1 cellular context compared by ENCODE assay signal in genomic region chr21:44938976-44939531, GRCh38.
TF ChIP-seq lines count a peak whose summit lies in the region.

No MANE protein-coding gene starts in this region.

TF ChIP-seq in GM23338, 12 proteins besides CTCF, POLR2A, EP300 and RAD21 (continued from another document):
- TF ChIP-seq, protein P1, sequence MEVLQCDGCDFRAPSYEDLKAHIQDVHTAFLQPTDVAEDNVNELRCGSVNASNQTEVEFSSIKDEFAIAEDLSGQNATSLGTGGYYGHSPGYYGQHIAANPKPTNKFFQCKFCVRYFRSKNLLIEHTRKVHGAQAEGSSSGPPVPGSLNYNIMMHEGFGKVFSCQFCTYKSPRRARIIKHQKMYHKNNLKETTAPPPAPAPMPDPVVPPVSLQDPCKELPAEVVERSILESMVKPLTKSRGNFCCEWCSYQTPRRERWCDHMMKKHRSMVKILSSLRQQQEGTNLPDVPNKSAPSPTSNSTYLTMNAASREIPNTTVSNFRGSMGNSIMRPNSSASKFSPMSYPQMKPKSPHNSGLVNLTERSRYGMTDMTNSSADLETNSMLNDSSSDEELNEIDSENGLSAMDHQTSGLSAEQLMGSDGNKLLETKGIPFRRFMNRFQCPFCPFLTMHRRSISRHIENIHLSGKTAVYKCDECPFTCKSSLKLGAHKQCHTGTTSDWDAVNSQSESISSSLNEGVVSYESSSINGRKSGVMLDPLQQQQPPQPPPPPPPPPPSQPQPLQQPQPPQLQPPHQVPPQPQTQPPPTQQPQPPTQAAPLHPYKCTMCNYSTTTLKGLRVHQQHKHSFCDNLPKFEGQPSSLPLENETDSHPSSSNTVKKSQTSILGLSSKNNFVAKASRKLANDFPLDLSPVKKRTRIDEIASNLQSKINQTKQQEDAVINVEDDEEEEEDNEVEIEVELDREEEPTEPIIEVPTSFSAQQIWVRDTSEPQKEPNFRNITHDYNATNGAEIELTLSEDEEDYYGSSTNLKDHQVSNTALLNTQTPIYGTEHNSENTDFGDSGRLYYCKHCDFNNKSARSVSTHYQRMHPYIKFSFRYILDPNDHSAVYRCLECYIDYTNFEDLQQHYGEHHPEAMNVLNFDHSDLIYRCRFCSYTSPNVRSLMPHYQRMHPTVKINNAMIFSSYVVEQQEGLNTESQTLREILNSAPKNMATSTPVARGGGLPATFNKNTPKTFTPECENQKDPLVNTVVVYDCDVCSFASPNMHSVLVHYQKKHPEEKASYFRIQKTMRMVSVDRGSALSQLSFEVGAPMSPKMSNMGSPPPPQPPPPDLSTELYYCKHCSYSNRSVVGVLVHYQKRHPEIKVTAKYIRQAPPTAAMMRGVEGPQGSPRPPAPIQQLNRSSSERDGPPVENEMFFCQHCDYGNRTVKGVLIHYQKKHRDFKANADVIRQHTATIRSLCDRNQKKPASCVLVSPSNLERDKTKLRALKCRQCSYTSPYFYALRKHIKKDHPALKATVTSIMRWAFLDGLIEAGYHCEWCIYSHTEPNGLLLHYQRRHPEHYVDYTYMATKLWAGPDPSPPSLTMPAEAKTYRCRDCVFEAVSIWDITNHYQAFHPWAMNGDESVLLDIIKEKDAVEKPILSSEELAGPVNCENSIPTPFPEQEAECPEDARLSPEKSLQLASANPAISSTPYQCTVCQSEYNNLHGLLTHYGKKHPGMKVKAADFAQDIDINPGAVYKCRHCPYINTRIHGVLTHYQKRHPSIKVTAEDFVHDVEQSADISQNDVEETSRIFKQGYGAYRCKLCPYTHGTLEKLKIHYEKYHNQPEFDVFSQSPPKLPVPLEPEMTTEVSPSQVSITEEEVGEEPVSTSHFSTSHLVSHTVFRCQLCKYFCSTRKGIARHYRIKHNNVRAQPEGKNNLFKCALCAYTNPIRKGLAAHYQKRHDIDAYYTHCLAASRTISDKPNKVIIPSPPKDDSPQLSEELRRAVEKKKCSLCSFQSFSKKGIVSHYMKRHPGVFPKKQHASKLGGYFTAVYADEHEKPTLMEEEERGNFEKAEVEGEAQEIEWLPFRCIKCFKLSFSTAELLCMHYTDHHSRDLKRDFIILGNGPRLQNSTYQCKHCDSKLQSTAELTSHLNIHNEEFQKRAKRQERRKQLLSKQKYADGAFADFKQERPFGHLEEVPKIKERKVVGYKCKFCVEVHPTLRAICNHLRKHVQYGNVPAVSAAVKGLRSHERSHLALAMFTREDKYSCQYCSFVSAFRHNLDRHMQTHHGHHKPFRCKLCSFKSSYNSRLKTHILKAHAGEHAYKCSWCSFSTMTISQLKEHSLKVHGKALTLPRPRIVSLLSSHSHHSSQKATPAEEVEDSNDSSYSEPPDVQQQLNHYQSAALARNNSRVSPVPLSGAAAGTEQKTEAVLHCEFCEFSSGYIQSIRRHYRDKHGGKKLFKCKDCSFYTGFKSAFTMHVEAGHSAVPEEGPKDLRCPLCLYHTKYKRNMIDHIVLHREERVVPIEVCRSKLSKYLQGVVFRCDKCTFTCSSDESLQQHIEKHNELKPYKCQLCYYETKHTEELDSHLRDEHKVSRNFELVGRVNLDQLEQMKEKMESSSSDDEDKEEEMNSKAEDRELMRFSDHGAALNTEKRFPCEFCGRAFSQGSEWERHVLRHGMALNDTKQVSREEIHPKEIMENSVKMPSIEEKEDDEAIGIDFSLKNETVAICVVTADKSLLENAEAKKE (CRISPR knock-in tag; IDR thresholded peaks at IDR 0.05) = no peak
- TF ChIP-seq JUNB (IDR thresholded peaks at IDR 0.05; ENCODE audit: unreplicated experiment) = no peak
- no peak for TF ChIP-seq NANOG (IDR thresholded peaks at IDR 0.05; ENCODE audit: borderline replicate concordance)
- TF ChIP-seq STAT1 (IDR thresholded peaks at IDR 0.05; ENCODE audit: unreplicated experiment) = no peak
- no peak for TF ChIP-seq CREB1 (CRISPR knock-in tag; IDR thresholded peaks at IDR 0.05; ENCODE audit: low read depth)
- TF ChIP-seq, protein P2, sequence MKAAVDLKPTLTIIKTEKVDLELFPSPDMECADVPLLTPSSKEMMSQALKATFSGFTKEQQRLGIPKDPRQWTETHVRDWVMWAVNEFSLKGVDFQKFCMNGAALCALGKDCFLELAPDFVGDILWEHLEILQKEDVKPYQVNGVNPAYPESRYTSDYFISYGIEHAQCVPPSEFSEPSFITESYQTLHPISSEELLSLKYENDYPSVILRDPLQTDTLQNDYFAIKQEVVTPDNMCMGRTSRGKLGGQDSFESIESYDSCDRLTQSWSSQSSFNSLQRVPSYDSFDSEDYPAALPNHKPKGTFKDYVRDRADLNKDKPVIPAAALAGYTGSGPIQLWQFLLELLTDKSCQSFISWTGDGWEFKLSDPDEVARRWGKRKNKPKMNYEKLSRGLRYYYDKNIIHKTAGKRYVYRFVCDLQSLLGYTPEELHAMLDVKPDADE (IDR thresholded peaks at IDR 0.05) = no peak
- no peak for TF ChIP-seq ZNF331 (CRISPR knock-in tag; IDR thresholded peaks at IDR 0.05; ENCODE audit: low read depth)
